ENCODE assay signal across 21 cellular contexts in genomic region chr6:106142876-106143431, GRCh38. TPM values are rescaled to one million over a fixed set of nuclear protein-coding genes. Genes with fewer than 3 reads are reported as not detected.
DNase-seq lines count a peak whose midpoint lies in the region; ATAC-seq, FAIRE-seq and TF ChIP-seq lines count a peak whose summit lies in the region.
"Had no signal": no experiment of that assay in that cellular context is flagged by ENCODE, and none has a peak within 500 bp of the region (broad histone marks: within the 10 kb centered on the region; RNA-seq: fewer than 3 reads in every experiment).

No MANE protein-coding gene starts in this region.

- no peak overlapping the region for H2AFZ ChIP-seq in MM.1S (ENCODE audit: low read length)
- H2AFZ ChIP-seq in K562 (ENCODE audit: low read depth, low read length): no peak overlapping the region

- peaks cover 31% of the 10 kb centered on the region for H3K4me1 Mint-ChIP-seq in activated naive CD4-positive, alpha-beta T cell treated with anti-CD3 and anti-CD28 coated beads for 36 hours (ENCODE audit: low read depth)
- peaks cover 45% of the 10 kb centered on the region for H3K4me1 Mint-ChIP-seq in stimulated activated memory B cell treated with anti-CD40 and anti-IgM and Interleukin-4, amounts not matched to agents 10 μg/mL and 1 μg/mL and 100 μg/mL, for 72 hours

- H3K36me3 ChIP-seq in MM.1S (replicated peaks; ENCODE audit: insufficient read depth, low read length): no peaks in the 10 kb centered on the region
- no peaks in the 10 kb centered on the region for H3K36me3 ChIP-seq in K562 (ENCODE audit: control insufficient read depth, insufficient read depth, low read length)
- H3K36me3 ChIP-seq in HAP-1 (replicated peaks): no peaks in the 10 kb centered on the region
- H3K36me3 ChIP-seq: tibial artery had no signal

- no peaks in the 10 kb centered on the region for H3K9me3 Mint-ChIP-seq in activated naive CD4-positive, alpha-beta T cell treated with anti-CD3 and anti-CD28 coated beads for 36 hours
- no peaks in the 10 kb centered on the region for H3K9me3 Mint-ChIP-seq in activated naive CD4-positive, alpha-beta T cell treated with anti-CD3 and anti-CD28 coated beads, Interleukin-2, amount 50 U/mL, for 72 hours
- no peaks in the 10 kb centered on the region for H3K9me3 Mint-ChIP-seq in stimulated activated memory B cell treated with anti-CD40 and anti-IgM and Interleukin-4, amounts not matched to agents 10 μg/mL and 1 μg/mL and 100 μg/mL, for 72 hours
- H3K9me3 Mint-ChIP-seq: CD4-positive, alpha-beta T cell; endodermal cell had no signal

- TF ChIP-seq EP300 in K562 (IDR thresholded peaks at IDR 0.05; ENCODE audit: low read length): no peak

- no peaks in the 10 kb centered on the region for H3K27me3 Mint-ChIP-seq in activated naive CD4-positive, alpha-beta T cell treated with anti-CD3 and anti-CD28 coated beads for 36 hours (ENCODE audit: low read depth)
- no peaks in the 10 kb centered on the region for H3K27me3 Mint-ChIP-seq in stimulated activated memory B cell treated with anti-CD40 and anti-IgM and Interleukin-4, amounts not matched to agents 10 μg/mL and 1 μg/mL and 100 μg/mL, for 72 hours
- H3K27me3 Mint-ChIP-seq: CD4-positive, alpha-beta T cell had no signal

- TF ChIP-seq CTCF in MM.1S (IDR thresholded peaks at IDR 0.05; ENCODE audit: low read length) (no peak), K562 (IDR thresholded peaks at IDR 0.05 in 2 of 3, conservative IDR thresholded peaks at IDR 0.05 in 1 of 3; ENCODE audit: insufficient read depth in 2 of 3, low read depth in 1 of 3, low read length in 3 of 3) (no peak)

- H3K9me3 ChIP-seq in MM.1S (replicated peaks; ENCODE audit: insufficient read depth, low read length) (no peaks in the 10 kb centered on the region), K562 (replicated peaks; ENCODE audit: control insufficient read depth, insufficient read depth, low read depth, low read length) (no peaks in the 10 kb centered on the region), HAP-1 (no peaks in the 10 kb centered on the region)
- H3K9me3 ChIP-seq: tibial artery had no signal

- ATAC-seq in activated naive CD4-positive, alpha-beta T cell treated with anti-CD3 and anti-CD28 coated beads, Interleukin-2, amount 50 U/mL, for 72 hours: no peak
- ATAC-seq in K562: no peak
- ATAC-seq in stimulated activated memory B cell treated with anti-CD40 and anti-IgM and Interleukin-4, amounts not matched to agents 10 μg/mL and 1 μg/mL and 100 μg/mL, for 72 hours: no peak
- ATAC-seq: left ventricle myocardium superior had no signal

- TF ChIP-seq RAD21 in K562 (CRISPR knock-in tag; conservative IDR thresholded peaks at IDR 0.05 in 1 of 2, IDR thresholded peaks at IDR 0.05 in 1 of 2): no peak

- H3K27me3 ChIP-seq in MM.1S (replicated peaks; ENCODE audit: insufficient read depth, low read length): no peaks in the 10 kb centered on the region
- H3K27me3 ChIP-seq in K562 (ENCODE audit: control insufficient read depth in 2 of 2, insufficient read depth in 2 of 2, low read length in 2 of 2): no peaks in the 10 kb centered on the region
- no peaks in the 10 kb centered on the region for H3K27me3 ChIP-seq in HAP-1 (ENCODE audit: low read depth)

- H3K9me2 ChIP-seq in MM.1S (replicated peaks; ENCODE audit: insufficient read depth, low read length): no peaks in the 10 kb centered on the region

- no peak overlapping the region for H3K27ac Mint-ChIP-seq in activated naive CD4-positive, alpha-beta T cell treated with anti-CD3 and anti-CD28 coated beads for 36 hours
- H3K27ac Mint-ChIP-seq in activated naive CD4-positive, alpha-beta T cell treated with anti-CD3 and anti-CD28 coated beads, Interleukin-2, amount 50 U/mL, for 72 hours: no peak overlapping the region
- peak overlapping the region; percentile 89 for H3K27ac Mint-ChIP-seq in stimulated activated memory B cell treated with anti-CD40 and anti-IgM and Interleukin-4, amounts not matched to agents 10 μg/mL and 1 μg/mL and 100 μg/mL, for 72 hours
- H3K27ac Mint-ChIP-seq: endodermal cell had no signal

- intact Hi-C loops in activated naive CD4-positive, alpha-beta T cell treated with anti-CD3 and anti-CD28 coated beads for 36 hours (cut with micrococcal nuclease): loop anchor here (1.0 to 5.0 kb wide), 2 partner anchors 41 to 661 kb away; no protein-coding TSS in a partner anchor
- intact Hi-C loops in K562 (cut with micrococcal nuclease): loop anchor here (5.0 kb wide), 1 partner anchor 79 kb away; no protein-coding TSS in a partner anchor

- H3K79me2 ChIP-seq in MM.1S (ENCODE audit: low read length) (peaks cover 21% of the 10 kb centered on the region), K562 (ENCODE audit: control insufficient read depth, insufficient read depth, low read length) (no peaks in the 10 kb centered on the region)

- H4K20me1 ChIP-seq in MM.1S (ENCODE audit: insufficient read depth, low read length) (no peaks in the 10 kb centered on the region), K562 (replicated peaks; ENCODE audit: control insufficient read depth, insufficient read depth, low read length) (0 out of 2 replicates have a peak, but pooled peaks cover 3% of the 10 kb centered on the region)

- no peak for TF ChIP-seq POLR2A in K562 (conservative IDR thresholded peaks at IDR 0.05)

- H3K4me3 ChIP-seq in MM.1S (ENCODE audit: low read length) (peak overlapping the region; percentile 16; the same call in 1 of the 2 replicates), K562 (no peak overlapping the region), HAP-1 (no peak overlapping the region)
- H3K4me3 ChIP-seq: tibial artery had no signal

- CTCF ChIA-PET in activated naive CD4-positive, alpha-beta T cell treated with anti-CD3 and anti-CD28 coated beads for 36 hours (lab: Charles Lee): interaction anchor here (1.1 to 2.5 kb wide), 2 partner anchors 27 to 52 kb away, joined by 3 to 7 read pairs; no protein-coding TSS in a partner anchor
- CTCF ChIA-PET in K562 (lab: Yijun Ruan, JAX; ENCODE audit: low intra/inter-chr PET ratio): no interaction called here

- in situ Hi-C loops in K562 (cut with MboI) (no loop called here), HAP-1 (cut with MboI; ENCODE audit: low sequenced_read_pairs) (no loop called here)

- peaks cover 81% of the 10 kb centered on the region for H3K4me1 ChIP-seq in MM.1S (ENCODE audit: low read length)
- H3K4me1 ChIP-seq in K562 (replicated peaks in 1 of 2; ENCODE audit: control insufficient read depth in 2 of 2, insufficient read depth in 2 of 2, low read length in 2 of 2): peaks cover 11 to 27% of the 10 kb centered on the region in 2 experiments; a peak in 4 of 5 replicates
- H3K4me1 ChIP-seq in HAP-1: no peaks in the 10 kb centered on the region
- H3K4me1 ChIP-seq: tibial artery had no signal

- H3K9me1 ChIP-seq in K562 (ENCODE audit: control insufficient read depth, insufficient read depth, low read length): no peaks in the 10 kb centered on the region

- FAIRE-seq in K562 (lab: Jason Lieb, UNC): no peak
- FAIRE-seq: astrocyte had no signal

- peak overlapping the region; percentile 74 for H3K9ac ChIP-seq in MM.1S (ENCODE audit: low read length)
- H3K9ac ChIP-seq in K562 (ENCODE audit: insufficient read depth in 1 of 2, low read depth in 2 of 2, low read length in 2 of 2): no peak overlapping the region

- H3F3A ChIP-seq in MM.1S (ENCODE audit: insufficient read depth, low read length): peaks cover 68% of the 10 kb centered on the region

- H3K4me2 ChIP-seq in MM.1S (ENCODE audit: low read depth, low read length) (peak overlapping the region; percentile 72), K562 (ENCODE audit: insufficient read depth, low read length) (no peak overlapping the region)

- WGBS in K562 (ENCODE audit: insufficient coverage, low coverage, missing lambda C conversion rate): 66% methylated on average over 2 of the region's 2 CpGs

- no peak overlapping the region for H3K4me3 Mint-ChIP-seq in activated naive CD4-positive, alpha-beta T cell treated with anti-CD3 and anti-CD28 coated beads for 36 hours
- H3K4me3 Mint-ChIP-seq in stimulated activated memory B cell treated with anti-CD40 and anti-IgM and Interleukin-4, amounts not matched to agents 10 μg/mL and 1 μg/mL and 100 μg/mL, for 72 hours: no peak overlapping the region
- H3K4me3 Mint-ChIP-seq: endodermal cell had no signal

- H3K36me3 Mint-ChIP-seq in activated naive CD4-positive, alpha-beta T cell treated with anti-CD3 and anti-CD28 coated beads for 36 hours (ENCODE audit: low read depth): no peaks in the 10 kb centered on the region
- H3K36me3 Mint-ChIP-seq in activated naive CD4-positive, alpha-beta T cell treated with anti-CD3 and anti-CD28 coated beads, Interleukin-2, amount 50 U/mL, for 72 hours: no peaks in the 10 kb centered on the region
- H3K36me3 Mint-ChIP-seq in stimulated activated memory B cell treated with anti-CD40 and anti-IgM and Interleukin-4, amounts not matched to agents 10 μg/mL and 1 μg/mL and 100 μg/mL, for 72 hours: no peaks in the 10 kb centered on the region

- POLR2A ChIA-PET in K562 (lab: Yijun Ruan, JAX): interaction anchor here (0.5 to 0.9 kb wide), 2 partner anchors 9 to 34 kb away, joined by 3 read pairs; no protein-coding TSS in a partner anchor

- DNase-seq in activated naive CD4-positive, alpha-beta T cell treated with anti-CD3 and anti-CD28 coated beads for 36 hours: peak; percentile 29
- no peak for DNase-seq in activated naive CD4-positive, alpha-beta T cell treated with anti-CD3 and anti-CD28 coated beads, Interleukin-2, amount 50 U/mL, for 72 hours (ENCODE audit: low spot score in 2 of 2)
- peak; percentile 7 for DNase-seq in MM.1S
- DNase-seq in K562 (ENCODE audit: extremely low read depth in 1 of 4, low spot score in 3 of 4): no peak
- DNase-seq in OCI-M1 (lab: John Stamatoyannopoulos, UW): no peak
- no peak for DNase-seq in HAP-1 (ENCODE audit: low spot score in 2 of 2)
- no peak for DNase-seq in H4 (ENCODE audit: low spot score)
- DNase-seq: activated gamma-delta T cell; CD4-positive, alpha-beta T cell; DMS53; endodermal cell; KG1; left ventricle myocardium superior; NCI-H1092; NCI-H2029 treated with DMSO at 0.1 percent for 48 hours; NCI-H510A; SIG-M5; stimulated activated CD4-positive, alpha-beta T cell treated with anti-CD3 and anti-CD28 coated beads, Interleukin-12 subunit alpha, Interleukin-12 subunit beta, amount 100 ng/mL, for 4 hours; tibial artery had no signal

- H3K27ac ChIP-seq in MM.1S (ENCODE audit: low read length) (peak overlapping the region; percentile 97), K562 (ENCODE audit: extremely low read depth, low read depth, low read length) (no peak overlapping the region)
- H3K27ac ChIP-seq: tibial artery had no signal

- BruUV-seq in K562 (replicated peaks; lab: Mats Ljungman, UMichigan): no TSS peak

RNA-seq across cellular contexts. Expression of gene PRDM1, which starts 56.8 kb away (rescaled TPM):
- total RNA-seq in activated naive CD4-positive, alpha-beta T cell treated with anti-CD3 and anti-CD28 coated beads for 36 hours: 1 to 10 TPM; 3.4 to 4.0 TPM
- total RNA-seq in activated naive CD4-positive, alpha-beta T cell treated with anti-CD3 and anti-CD28 coated beads, Interleukin-2, amount 50 U/mL, for 72 hours: 10 to 100 TPM in 1 of 2 donors, 1 to 10 TPM in 1; 7.7 to 12.5 TPM
- total RNA-seq in K562 (2011; cell fraction: chromatin; rRNA removed; ENCODE audit: low replicate concordance): 1.9 and 4.4 TPM in 2 replicates
- 1.1 and 1.3 TPM in 2 replicates for total RNA-seq in K562 (2011; cell fraction: nucleolus; rRNA removed)
- total RNA-seq in K562 (2011; cell fraction: nucleoplasm; rRNA removed): 0.95 and 1.1 TPM in 2 replicates
- 0.27 and 0.29 TPM in 2 replicates for total RNA-seq in K562 (2014; rRNA removed)
- total RNA-seq in K562 (2014; rRNA removed; fragmentation: Illumina TruSeq; extraction: Trizol): 0.40 and 0.61 TPM in 2 replicates
- total RNA-seq in K562 (2015; rRNA removed; fragmentation: Illumina TruSeq; extraction: Trizol): 0.19 and 0.47 TPM in 2 replicates
- 0.67 and 0.86 TPM in 2 replicates for total RNA-seq in K562 (2021)
- 0.18 and 0.21 TPM in 2 replicates for polyA plus RNA-seq in K562 (2011; rRNA removed)
- polyA plus RNA-seq in K562 (2011; cell fraction: cytosol; rRNA removed): 0.07 and 0.36 TPM in 2 replicates
- 0.11 and 1.1 TPM in 2 replicates for polyA plus RNA-seq in K562 (2011; cell fraction: nucleus; rRNA removed)
- 0.89 and 1.1 TPM in 2 replicates for polyA plus RNA-seq in K562 (2012)
- 0.89 and 1.4 TPM in 2 replicates for polyA plus RNA-seq in K562 (2014; fragmentation: Illumina TruSeq; extraction: Trizol)
- polyA plus RNA-seq in K562 (2014; fragmentation: Nextera tagmentation; extraction: Ambion mirVana): under 1 TPM; 0.20 to 0.21 TPM
- 0.09 and 0.13 TPM in 2 replicates for polyA plus RNA-seq in K562 (2014; rRNA removed)
- 0.18 and 0.98 TPM in 2 replicates for polyA minus RNA-seq in K562 (2011; rRNA and poly(A)+ RNA removed)
- polyA minus RNA-seq in K562 (2011; cell fraction: cytosol; rRNA and poly(A)+ RNA removed): 1.1 and 1.6 TPM in 2 replicates
- polyA minus RNA-seq in K562 (2011; cell fraction: nucleus; rRNA and poly(A)+ RNA removed): 0.94 and 1.00 TPM in 2 replicates
- 0.37 and 1.7 TPM in 2 replicates for total RNA-seq in H4 (2014; rRNA removed; shearing (Covaris generic))

Comparison
In these comparisons a context has a peak if more than half of its experiments do, and no peak if none do; other contexts are left out.
1. DNase-seq: peak in activated naive CD4-positive, alpha-beta T cell treated with anti-CD3 and anti-CD28 coated beads for 36 hours (single experiment) and MM.1S (single experiment); none in activated naive CD4-positive, alpha-beta T cell treated with anti-CD3 and anti-CD28 coated beads, Interleukin-2, amount 50 U/mL, for 72 hours (0 of 2), K562 (0 of 4), OCI-M1 (single experiment), HAP-1 (0 of 2) and H4 (single experiment).